ENCODE assay signal across 11 cellular contexts in genomic region chr11:134393638-134394037, GRCh38. TPM values are rescaled to one million over a fixed set of nuclear protein-coding genes. Genes with fewer than 3 reads are reported as not detected.
DNase-seq lines count a peak whose midpoint lies in the region; ATAC-seq, FAIRE-seq and TF ChIP-seq lines count a peak whose summit lies in the region.
"Had no signal": no experiment of that assay in that cellular context is flagged by ENCODE, and none has a peak within 500 bp of the region (broad histone marks: within the 10 kb centered on the region; RNA-seq: fewer than 3 reads in every experiment).

No MANE protein-coding gene starts in this region.

- no peak overlapping the region for H2BK15ac ChIP-seq in mesendoderm (replicated peaks; ENCODE audit: low read depth)

- H3K27ac ChIP-seq in OCI-LY7 (ENCODE audit: low read depth, low read length, poor library complexity, severe bottlenecking): no peak overlapping the region
- no peak overlapping the region for H3K27ac ChIP-seq in vagina
- no peak overlapping the region for H3K27ac ChIP-seq in mesendoderm (ENCODE audit: low read depth, low read length)

- no CpG with 5 or more reads among the region's 14 CpGs for WGBS in mesendoderm (ENCODE audit: extremely low coverage, insufficient coverage, low lambda C conversion rate)

- H3K18ac ChIP-seq in mesendoderm (ENCODE audit: low read length): no peak overlapping the region

- intact Hi-C loops in OCI-LY7 (cut with micrococcal nuclease; ENCODE audit: unreplicated experiment) (no loop called here), left ventricle myocardium superior (cut with micrococcal nuclease) (no loop called here), vagina (cut with DNase I) (no loop called here)

- H2BK5ac ChIP-seq in mesendoderm (ENCODE audit: low read length): no peak overlapping the region

- BruUV-seq in OCI-LY7 (replicated peaks; lab: Mats Ljungman, UMichigan): no TSS peak

- H4K5ac ChIP-seq in mesendoderm (ENCODE audit: low read length): no peak overlapping the region

- no peaks in the 10 kb centered on the region for H3K79me2 ChIP-seq in OCI-LY7 (ENCODE audit: insufficient read depth, low read depth, low read length)
- no peaks in the 10 kb centered on the region for H3K79me2 ChIP-seq in mesendoderm (ENCODE audit: control insufficient read depth, insufficient read depth, low read length)

- H3K9me3 ChIP-seq in OCI-LY7 (ENCODE audit: low read length) (no peaks in the 10 kb centered on the region), vagina (no peaks in the 10 kb centered on the region)

- H3K36me3 ChIP-seq in OCI-LY7 (ENCODE audit: insufficient read depth, low read length) (no peaks in the 10 kb centered on the region), vagina (no peaks in the 10 kb centered on the region), mesendoderm (ENCODE audit: control insufficient read depth, insufficient read depth, low read length) (no peaks in the 10 kb centered on the region)

- no peak for FAIRE-seq in H54 (lab: Jason Lieb, UNC)

- no peak overlapping the region for H3K4me3 ChIP-seq in OCI-LY7 (ENCODE audit: low read depth, low read length, poor library complexity, severe bottlenecking)
- H3K4me3 ChIP-seq in vagina: no peak overlapping the region
- no peak overlapping the region for H3K4me3 ChIP-seq in mesendoderm (ENCODE audit: low read length)

- H4K20me1 ChIP-seq in OCI-LY7 (ENCODE audit: insufficient read depth, low read length): no peaks in the 10 kb centered on the region

- H3K4me2 ChIP-seq in OCI-LY7 (ENCODE audit: low read length): no peak overlapping the region
- H3K4me2 ChIP-seq in mesendoderm (ENCODE audit: low read length): no peak overlapping the region

- H2AK5ac ChIP-seq in mesendoderm (ENCODE audit: low read length): no peak overlapping the region

- TF ChIP-seq CTCF in OCI-LY7 (conservative IDR thresholded peaks at IDR 0.05; ENCODE audit: low read length) (0 out of 2 replicates have a peak, but pooled peaks have one; percentile 13), vagina (IDR thresholded peaks at IDR 0.05) (no peak)

- H3K9me2 ChIP-seq in OCI-LY7 (ENCODE audit: insufficient read depth, low read length): no peaks in the 10 kb centered on the region

- no peak overlapping the region for H3K56ac ChIP-seq in mesendoderm (ENCODE audit: low read length)

- no peak for TF ChIP-seq POLR2A in H54 (IDR thresholded peaks at IDR 0.05; ENCODE audit: low read depth, low read length)
- no peak for TF ChIP-seq POLR2A in vagina (IDR thresholded peaks at IDR 0.05)

- CTCF ChIA-PET in OCI-LY7 (lab: Charles Lee; ENCODE audit: unreplicated experiment): no interaction called here

- H3K79me1 ChIP-seq in mesendoderm (ENCODE audit: low read length): peaks cover 2% of the 10 kb centered on the region

- DNase-seq in DMS53 (lab: John Stamatoyannopoulos, UW) (peak; percentile 26), DMS53 treated with DMSO at 0.1 percent for 48 hours (lab: John Stamatoyannopoulos, UW; ENCODE audit: unreplicated experiment) (no peak), OCI-LY7 (ENCODE audit: low spot score) (no peak), left ventricle myocardium superior (no peak), retina (peak; percentile 84), H54 (ENCODE audit: insufficient read length, low spot score) (no peak), vagina (ENCODE audit: extremely low spot score in 2 of 2) (no peak), mesendoderm (no peak)
- DNase-seq: activated T-cell treated with anti-CD3 and anti-CD28 coated beads for 4 hours, NCI-H1694 had no signal

- H3K27me3 ChIP-seq in vagina (no peaks in the 10 kb centered on the region), mesendoderm (ENCODE audit: insufficient read depth, low read length, poor library complexity) (no peaks in the 10 kb centered on the region)

- POLR2A ChIA-PET in OCI-LY7 (lab: Charles Lee): no interaction called here

- H2AFZ ChIP-seq in OCI-LY7 (ENCODE audit: low read length): no peak overlapping the region

- no peak overlapping the region for H3K23ac ChIP-seq in mesendoderm (ENCODE audit: low read length)

- H3K4me1 ChIP-seq in OCI-LY7 (ENCODE audit: insufficient read depth, low read length, poor library complexity, severe bottlenecking) (no peaks in the 10 kb centered on the region), vagina (no peaks in the 10 kb centered on the region), mesendoderm (ENCODE audit: control insufficient read depth, low read depth, low read length) (no peaks in the 10 kb centered on the region)

- H3K4ac ChIP-seq in mesendoderm (ENCODE audit: low read depth, low read length): no peak overlapping the region

- no peak overlapping the region for H3K9ac ChIP-seq in mesendoderm (ENCODE audit: low read length)

- H2BK120ac ChIP-seq in mesendoderm (ENCODE audit: low read depth, low read length): no peak overlapping the region

- ATAC-seq in left ventricle myocardium superior: peak; percentile 76

- no peak overlapping the region for H4K8ac ChIP-seq in mesendoderm (ENCODE audit: low read depth, low read length)

RNA-seq across cellular contexts. Expression of gene B3GAT1, which starts 18.4 kb away (rescaled TPM):
- total RNA-seq in OCI-LY7 (2014; rRNA removed; shearing (Covaris generic)): not detected in 2 replicates
- total RNA-seq in OCI-LY7 (2022): not detected in 2 replicates
- total RNA-seq in left ventricle myocardium superior: 0.17 TPM
- 0.74 TPM for total RNA-seq in vagina
- 9.3 TPM for polyA plus RNA-seq in mesendoderm (2013, experiment 1 of 2)
- 9.6 TPM for polyA plus RNA-seq in mesendoderm (2013, experiment 2 of 2)
- total RNA-seq: glomerular endothelial cell had no signal

Comparison
In these comparisons a context has a peak if more than half of its experiments do, and no peak if none do; other contexts are left out.
1. DNase-seq: peak in DMS53 (single experiment) and retina (single experiment); none in DMS53 treated with DMSO at 0.1 percent for 48 hours (single experiment), OCI-LY7 (single experiment), left ventricle myocardium superior (single experiment), H54 (single experiment), vagina (0 of 2) and mesendoderm (single experiment).